In genomic region chr18:77016133-77016839, GRCh38 we compare ENCODE assay signal across 30 cellular contexts.
DNase-seq lines count a peak whose midpoint lies in the region; ATAC-seq, FAIRE-seq and TF ChIP-seq lines count a peak whose summit lies in the region.
"Had no signal": no experiment of that assay in that cellular context is flagged by ENCODE, and none has a peak within 500 bp of the region (broad histone marks: within the 10 kb centered on the region; RNA-seq: fewer than 3 reads in every experiment).

No MANE protein-coding gene starts in this region.

- TF ChIP-seq POLR2A in H54 (IDR thresholded peaks at IDR 0.05; ENCODE audit: low read depth, low read length), result no peak

- no peak overlapping the region for H3K4me3 ChIP-seq in CD8-positive, alpha-beta T cell (ENCODE audit: low read depth, low read length)
- no peak overlapping the region for H3K4me3 ChIP-seq in SK-N-SH (ENCODE audit: low read depth in 2 of 2, low read length in 1 of 2)
- H3K4me3 ChIP-seq: ascending aorta, gastroesophageal sphincter, HAP-1, smooth muscle cell had no signal

- no peak overlapping the region for H3K4me3 Mint-ChIP-seq in CD8-positive, alpha-beta T cell
- H3K4me3 Mint-ChIP-seq in activated CD8-positive, alpha-beta T cell treated with anti-CD3 and anti-CD28 coated beads for 36 hours, result no peak overlapping the region
- H3K4me3 Mint-ChIP-seq: activated CD4-positive, alpha-beta T cell treated with anti-CD3 and anti-CD28 coated beads, Interleukin-2, amount 10 ng/mL, durations not matched to agents 7 days and 5 days; activated CD8-positive, alpha-beta memory T cell treated with anti-CD3 and anti-CD28 coated beads, Interleukin-2, amount 10 ng/mL, durations not matched to agents 7 days and 5 days; activated naive CD8-positive, alpha-beta T cell treated with anti-CD3 and anti-CD28 coated beads for 36 hours had no signal

- peak overlapping the region; percentile 20 for H3K27ac Mint-ChIP-seq in CD8-positive, alpha-beta T cell
- peak overlapping the region; percentile 25 for H3K27ac Mint-ChIP-seq in activated CD8-positive, alpha-beta T cell treated with anti-CD3 and anti-CD28 coated beads for 36 hours
- H3K27ac Mint-ChIP-seq: activated CD8-positive, alpha-beta memory T cell treated with anti-CD3 and anti-CD28 coated beads, Interleukin-2, amount 10 ng/mL, durations not matched to agents 7 days and 5 days; activated naive CD8-positive, alpha-beta T cell treated with anti-CD3 and anti-CD28 coated beads for 36 hours had no signal

- no peak for TF ChIP-seq RAD21 in SK-N-SH (IDR thresholded peaks at IDR 0.05; ENCODE audit: low read length)

- H3K79me2 ChIP-seq in SK-N-SH (ENCODE audit: insufficient read depth), result no peaks in the 10 kb centered on the region

- H3F3A ChIP-seq in SK-N-SH (replicated peaks; ENCODE audit: insufficient read depth), result no peaks in the 10 kb centered on the region

- H4K20me1 ChIP-seq in SK-N-SH (ENCODE audit: insufficient read depth), result no peaks in the 10 kb centered on the region

- H3K4me1 Mint-ChIP-seq in CD8-positive, alpha-beta T cell (ENCODE audit: low read depth), result peaks cover 44% of the 10 kb centered on the region
- peaks cover 20% of the 10 kb centered on the region for H3K4me1 Mint-ChIP-seq in activated CD8-positive, alpha-beta T cell treated with anti-CD3 and anti-CD28 coated beads for 36 hours (ENCODE audit: low read depth)

- H3K27me3 Mint-ChIP-seq in CD8-positive, alpha-beta T cell (ENCODE audit: low read depth), result no peaks in the 10 kb centered on the region
- no peaks in the 10 kb centered on the region for H3K27me3 Mint-ChIP-seq in activated CD8-positive, alpha-beta T cell treated with anti-CD3 and anti-CD28 coated beads for 36 hours
- H3K27me3 Mint-ChIP-seq: activated CD4-positive, alpha-beta T cell treated with anti-CD3 and anti-CD28 coated beads, Interleukin-2, amount 10 ng/mL, durations not matched to agents 7 days and 5 days; activated CD8-positive, alpha-beta memory T cell treated with anti-CD3 and anti-CD28 coated beads, Interleukin-2, amount 10 ng/mL, durations not matched to agents 7 days and 5 days; activated naive CD8-positive, alpha-beta T cell treated with anti-CD3 and anti-CD28 coated beads for 36 hours had no signal

- 79% methylated on average over 13 of the region's 14 CpGs for WGBS in SK-N-SH (ENCODE audit: low lambda C conversion rate)

- peaks cover 89% of the 10 kb centered on the region for H3K36me3 Mint-ChIP-seq in CD8-positive, alpha-beta T cell
- peaks cover 48% of the 10 kb centered on the region for H3K36me3 Mint-ChIP-seq in activated CD8-positive, alpha-beta T cell treated with anti-CD3 and anti-CD28 coated beads for 36 hours (ENCODE audit: low read depth)

- no peak for TF ChIP-seq CTCF in CD8-positive, alpha-beta T cell (IDR thresholded peaks at IDR 0.05)
- no peak for TF ChIP-seq CTCF in activated CD8-positive, alpha-beta T cell treated with anti-CD3 and anti-CD28 coated beads for 36 hours (IDR thresholded peaks at IDR 0.05)
- no peak for TF ChIP-seq CTCF in SK-N-SH (IDR thresholded peaks at IDR 0.05)

- no peaks in the 10 kb centered on the region for H3K27me3 ChIP-seq in CD8-positive, alpha-beta T cell (ENCODE audit: insufficient read depth, low read length)
- H3K27me3 ChIP-seq in SK-N-SH (ENCODE audit: insufficient read depth), result no peaks in the 10 kb centered on the region
- H3K27me3 ChIP-seq: ascending aorta, gastroesophageal sphincter had no signal

- CTCF ChIA-PET in CD8-positive, alpha-beta T cell (lab: Charles Lee), result interaction anchor here (2.3 kb wide), 1 partner anchor 16 kb away, joined by 7 read pairs; no protein-coding TSS in a partner anchor
- CTCF ChIA-PET in activated CD8-positive, alpha-beta T cell treated with anti-CD3 and anti-CD28 coated beads for 36 hours (lab: Charles Lee), result no interaction called here
- CTCF ChIA-PET in SK-N-SH (lab: Yijun Ruan, JAX), result interaction anchor here (1.1 to 3.2 kb wide), 2 partner anchors 16 to 34 kb away, joined by 3 to 20 read pairs; no protein-coding TSS in a partner anchor

- H3K9me2 ChIP-seq in SK-N-SH, result no peaks in the 10 kb centered on the region

- POLR2A ChIA-PET in CD8-positive, alpha-beta T cell (lab: Charles Lee), result interaction anchor here (0.6 kb wide), 1 partner anchor 183 kb away, joined by 4 read pairs; no protein-coding TSS in a partner anchor
- POLR2A ChIA-PET in activated CD8-positive, alpha-beta T cell treated with anti-CD3 and anti-CD28 coated beads for 36 hours (lab: Charles Lee), result interaction anchor here (1.1 kb wide), 1 partner anchor 19 kb away, joined by 3 read pairs; no protein-coding TSS in a partner anchor
- POLR2A ChIA-PET in SK-N-SH (lab: Yijun Ruan, JAX), result no interaction called here

- H3K9me3 ChIP-seq in CD8-positive, alpha-beta T cell (ENCODE audit: low read length), result no peaks in the 10 kb centered on the region
- no peaks in the 10 kb centered on the region for H3K9me3 ChIP-seq in SK-N-SH
- H3K9me3 ChIP-seq: ascending aorta, Caco-2, gastroesophageal sphincter, HAP-1 had no signal

- no peak overlapping the region for H3K4me2 ChIP-seq in SK-N-SH
- H3K4me2 ChIP-seq: KMS-11, smooth muscle cell had no signal

- no peaks in the 10 kb centered on the region for H3K9me3 Mint-ChIP-seq in CD8-positive, alpha-beta T cell
- H3K9me3 Mint-ChIP-seq in activated CD8-positive, alpha-beta T cell treated with anti-CD3 and anti-CD28 coated beads for 36 hours, result no peaks in the 10 kb centered on the region
- H3K9me3 Mint-ChIP-seq: activated CD4-positive, alpha-beta T cell treated with anti-CD3 and anti-CD28 coated beads, Interleukin-2, amount 10 ng/mL, durations not matched to agents 7 days and 5 days; activated naive CD8-positive, alpha-beta T cell treated with anti-CD3 and anti-CD28 coated beads for 36 hours had no signal

- DNase-seq in CD8-positive, alpha-beta T cell, result no peak
- DNase-seq in activated CD8-positive, alpha-beta T cell treated with anti-CD3 and anti-CD28 coated beads for 36 hours, result no peak
- DNase-seq in epidermal melanocyte (ENCODE audit: insufficient read length, low spot score) (peak; percentile 82), pons (ENCODE audit: low spot score) (peak; percentile 70), H54 (ENCODE audit: insufficient read length, low spot score) (no peak), SK-N-SH (no peak), HuH-7 (ENCODE audit: low spot score) (no peak)
- DNase-seq: activated CD4-positive, alpha-beta T cell treated with anti-CD3 and anti-CD28 coated beads, Interleukin-2, amount 10 ng/mL, durations not matched to agents 7 days and 5 days; activated CD8-positive, alpha-beta memory T cell treated with anti-CD3 and anti-CD28 coated beads, Interleukin-2, amount 10 ng/mL, durations not matched to agents 7 days and 5 days; activated naive CD8-positive, alpha-beta T cell treated with anti-CD3 and anti-CD28 coated beads for 36 hours; Caco-2; central memory CD4-positive, alpha-beta T cell; DMS79; GDM1; NCI-H1436; NCI-H2107; NCI-H510A; Right ventricle myocardium superior; stimulated activated CD4-positive, alpha-beta T cell treated with anti-CD3 and anti-CD28 coated beads, Interleukin-2, amount 100 ng/mL, for 24 hours; T-helper 9 cell had no signal

- ATAC-seq in CD8-positive, alpha-beta T cell, result no peak
- no peak for ATAC-seq in activated CD8-positive, alpha-beta T cell treated with anti-CD3 and anti-CD28 coated beads for 36 hours
- ATAC-seq in HG03457 (IDR thresholded peaks at IDR 0.05; ENCODE audit: unreplicated experiment), result no peak
- ATAC-seq: activated CD8-positive, alpha-beta memory T cell treated with anti-CD3 and anti-CD28 coated beads, Interleukin-2, amount 10 ng/mL, durations not matched to agents 7 days and 5 days; gastroesophageal sphincter; left lobe of liver had no signal

- TF ChIP-seq EP300 in SK-N-SH (IDR thresholded peaks at IDR 0.05; ENCODE audit: borderline replicate concordance in 1 of 2, low read depth in 1 of 2, low read length in 1 of 2), result no peak

- H3K36me3 ChIP-seq in CD8-positive, alpha-beta T cell (ENCODE audit: insufficient read depth, low read length), result peaks cover 23% of the 10 kb centered on the region
- no peaks in the 10 kb centered on the region for H3K36me3 ChIP-seq in SK-N-SH (replicated peaks in 1 of 2; ENCODE audit: control insufficient read depth in 1 of 2, insufficient read depth in 2 of 2, low read length in 1 of 2)
- H3K36me3 ChIP-seq: HAP-1 had no signal

- no peak overlapping the region for H2AFZ ChIP-seq in SK-N-SH (ENCODE audit: low read depth)

- H3K4me1 ChIP-seq in CD8-positive, alpha-beta T cell (ENCODE audit: insufficient read depth, low read length), result no peaks in the 10 kb centered on the region
- no peaks in the 10 kb centered on the region for H3K4me1 ChIP-seq in SK-N-SH (ENCODE audit: control insufficient read depth in 1 of 2, insufficient read depth in 2 of 2, low read depth in 1 of 2, low read length in 1 of 2)
- H3K4me1 ChIP-seq: Caco-2, HAP-1 had no signal

- H3K27ac ChIP-seq in CD8-positive, alpha-beta T cell (ENCODE audit: low read depth, low read length), result no peak overlapping the region
- no peak overlapping the region for H3K27ac ChIP-seq in SK-N-SH (ENCODE audit: low read depth in 2 of 2, low read length in 1 of 2)
- H3K27ac ChIP-seq: ascending aorta, gastroesophageal sphincter, KMS-11, VCaP had no signal

- intact Hi-C loops in CD8-positive, alpha-beta T cell (cut with DNase I, micrococcal nuclease), result no loop called here
- intact Hi-C loops in activated CD8-positive, alpha-beta T cell treated with anti-CD3 and anti-CD28 coated beads for 36 hours (cut with micrococcal nuclease), result no loop called here

- no peak for FAIRE-seq in H54 (lab: Jason Lieb, UNC)
- FAIRE-seq: endometrium, GM19239 had no signal

- H3K9ac ChIP-seq in SK-N-SH, result no peak overlapping the region
- H3K9ac ChIP-seq: KMS-11 had no signal

TF ChIP-seq in SK-N-SH, 30 proteins besides CTCF, POLR2A, EP300 and RAD21 (continues in another document):
- TF ChIP-seq ELF1 (IDR thresholded peaks at IDR 0.05) (no peak), MEF2A (IDR thresholded peaks at IDR 0.05; ENCODE audit: borderline replicate concordance, low read depth) (no peak), RXRA (IDR thresholded peaks at IDR 0.05; ENCODE audit: borderline replicate concordance, low read depth) (no peak), ZBTB33 (IDR thresholded peaks at IDR 0.05; ENCODE audit: borderline replicate concordance, low read depth) (no peak), JUND (IDR thresholded peaks at IDR 0.05) (no peak)

Comparison
In these comparisons a context has a peak if more than half of its experiments do, and no peak if none do; other contexts are left out.
1. DNase-seq: peak in epidermal melanocyte (single experiment) and pons (single experiment); none in CD8-positive, alpha-beta T cell (0 of 7), activated CD8-positive, alpha-beta T cell treated with anti-CD3 and anti-CD28 coated beads for 36 hours (single experiment), H54 (single experiment), SK-N-SH (single experiment) and HuH-7 (single experiment).